In the genomic region with DNA sequence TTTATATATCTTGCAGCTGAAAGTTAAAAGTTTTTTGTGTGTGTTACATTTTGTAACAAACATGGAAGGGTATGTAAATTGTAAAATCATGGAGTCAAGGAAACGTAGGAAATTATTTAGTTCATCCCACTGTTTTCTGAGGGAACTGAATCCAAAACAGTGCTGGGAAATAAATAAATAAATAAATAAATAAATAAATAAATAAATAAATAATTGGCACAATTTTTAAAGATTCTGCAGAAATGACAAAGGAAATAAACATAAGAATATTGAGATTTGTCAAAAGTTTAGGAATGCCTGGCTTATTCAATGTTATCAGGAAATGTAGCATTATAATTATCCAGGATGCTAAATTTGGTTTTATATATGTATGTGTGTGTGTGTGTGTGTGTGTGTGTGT, we compare ENCODE assay signal across 15 cellular contexts.
DNase-seq lines count a peak whose midpoint lies in the region; ATAC-seq and TF ChIP-seq lines count a peak whose summit lies in the region.
"Had no signal": no experiment of that assay in that cellular context is flagged by ENCODE, and none has a peak within 500 bp of the region (broad histone marks: within the 10 kb centered on the region; RNA-seq: fewer than 3 reads in every experiment).

No MANE protein-coding gene starts in this region.

- peak overlapping the region; percentile 32 for H3K4me3 Mint-ChIP-seq in chondrocyte (ENCODE audit: unreplicated experiment)
- H3K4me3 Mint-ChIP-seq in activated CD8-positive, alpha-beta memory T cell treated with anti-CD3 and anti-CD28 coated beads, Interleukin-2, amount 10 ng/mL, durations not matched to agents 7 days and 5 days, result no peak overlapping the region
- H3K4me3 Mint-ChIP-seq: CD4-positive, CD25-positive, alpha-beta regulatory T cell; IgD-negative memory B cell had no signal

- no peaks in the 10 kb centered on the region for H3K9me3 ChIP-seq in HEK293 (ENCODE audit: control insufficient read depth, insufficient read depth, low read depth, low read length)
- H3K9me3 ChIP-seq in sigmoid colon, result no peaks in the 10 kb centered on the region
- no peaks in the 10 kb centered on the region for H3K9me3 ChIP-seq in uterus

- intact Hi-C loops in sigmoid colon (cut with DNase I), result loop anchor here (5.0 kb wide), 3 partner anchors 37 to 203 kb away; no protein-coding TSS in a partner anchor
- intact Hi-C loops in uterus (cut with DNase I; ENCODE audit: low total_unique reads), result no loop called here

- WGBS in sigmoid colon, 2 donors, result 53 to 70% methylated on average over 1 of the region's 1 CpG

- peaks cover 37% of the 10 kb centered on the region for H3K36me3 Mint-ChIP-seq in chondrocyte (ENCODE audit: low read depth)
- no peaks in the 10 kb centered on the region for H3K36me3 Mint-ChIP-seq in activated CD8-positive, alpha-beta memory T cell treated with anti-CD3 and anti-CD28 coated beads, Interleukin-2, amount 10 ng/mL, durations not matched to agents 7 days and 5 days
- H3K36me3 Mint-ChIP-seq: CD4-positive, CD25-positive, alpha-beta regulatory T cell had no signal

- H3K27me3 ChIP-seq in sigmoid colon, result no peaks in the 10 kb centered on the region
- H3K27me3 ChIP-seq in uterus, result no peaks in the 10 kb centered on the region
- H3K27me3 ChIP-seq: BLaER1 treated with 17β-estradiol and CSF1 and Interleukin-3, amounts not matched to agents 10 nM and 100 nM had no signal

- H3K27me3 Mint-ChIP-seq in chondrocyte (ENCODE audit: low read depth), result no peaks in the 10 kb centered on the region
- peaks cover 30% of the 10 kb centered on the region for H3K27me3 Mint-ChIP-seq in activated CD8-positive, alpha-beta memory T cell treated with anti-CD3 and anti-CD28 coated beads, Interleukin-2, amount 10 ng/mL, durations not matched to agents 7 days and 5 days

- no peaks in the 10 kb centered on the region for H3K9me3 Mint-ChIP-seq in chondrocyte (ENCODE audit: low read depth)
- H3K9me3 Mint-ChIP-seq in activated CD8-positive, alpha-beta memory T cell treated with anti-CD3 and anti-CD28 coated beads, Interleukin-2, amount 10 ng/mL, durations not matched to agents 7 days and 5 days (ENCODE audit: low read depth), result peaks cover 9% of the 10 kb centered on the region

- TF ChIP-seq CTCF in HEK293 (tag by site-specific recombination; IDR thresholded peaks at IDR 0.05), result no peak
- no peak for TF ChIP-seq CTCF in chondrocyte (IDR thresholded peaks at IDR 0.05)
- TF ChIP-seq CTCF in sigmoid colon (IDR thresholded peaks at IDR 0.05), result no peak
- no peak for TF ChIP-seq CTCF in uterus (IDR thresholded peaks at IDR 0.05)

- H3K4me1 Mint-ChIP-seq in chondrocyte (ENCODE audit: low read depth), result peaks cover 79% of the 10 kb centered on the region
- H3K4me1 Mint-ChIP-seq in activated CD8-positive, alpha-beta memory T cell treated with anti-CD3 and anti-CD28 coated beads, Interleukin-2, amount 10 ng/mL, durations not matched to agents 7 days and 5 days, result peaks cover 4% of the 10 kb centered on the region

- no peak overlapping the region for H3K27ac ChIP-seq in HEK293 (ENCODE audit: extremely low read depth, low read depth, low read length)
- H3K27ac ChIP-seq in sigmoid colon, result peak overlapping the region in 3 of 4 donors; percentile 79 to 88 (median 80)
- H3K27ac ChIP-seq in uterus, result peak overlapping the region; percentile 81 to 85
- H3K27ac ChIP-seq: BLaER1 treated with 17β-estradiol and CSF1 and Interleukin-3, amounts not matched to agents 10 nM and 100 nM; GM23248 had no signal

- CTCF ChIA-PET in HEK293 (lab: Yijun Ruan, JAX), result interaction anchor here (0.6 kb wide), 1 partner anchor 138 kb away, joined by 3 read pairs; no protein-coding TSS in a partner anchor
- CTCF ChIA-PET in activated CD8-positive, alpha-beta memory T cell treated with anti-CD3 and anti-CD28 coated beads, Interleukin-2, amount 10 ng/mL, durations not matched to agents 7 days and 5 days (lab: Charles Lee), result no interaction called here

- no peak for TF ChIP-seq EP300 in sigmoid colon (IDR thresholded peaks at IDR 0.05)

- no peak for DNase-seq in chondrocyte (ENCODE audit: low spot score)
- DNase-seq in sigmoid colon, result no peak
- DNase-seq in uterus, result no peak
- no peak for DNase-seq in activated CD8-positive, alpha-beta memory T cell treated with anti-CD3 and anti-CD28 coated beads, Interleukin-2, amount 10 ng/mL, durations not matched to agents 7 days and 5 days
- no peak for DNase-seq in SK-N-DZ (ENCODE audit: low spot score)
- DNase-seq: AML-193; Calu3; CD4-positive, CD25-positive, alpha-beta regulatory T cell; DMS 273 treated with DMSO at 0.1 percent for 48 hours; GM23248 had no signal

- H3K36me3 ChIP-seq in HEK293 (ENCODE audit: control insufficient read depth in 2 of 2, insufficient read depth in 1 of 2, low read length in 2 of 2) (no peaks in the 10 kb centered on the region), sigmoid colon (peaks cover 0 to 7% (median 3%) of the 10 kb centered on the region in 4 donors), uterus (no peaks in the 10 kb centered on the region)

- H3K4me3 ChIP-seq in HEK293 (ENCODE audit: low read depth, low read length), result no peak overlapping the region
- H3K4me3 ChIP-seq in sigmoid colon, result no peak overlapping the region
- no peak overlapping the region for H3K4me3 ChIP-seq in uterus
- H3K4me3 ChIP-seq: GM23248 had no signal

- TF ChIP-seq POLR2A in sigmoid colon (IDR thresholded peaks at IDR 0.05) (no peak), uterus (IDR thresholded peaks at IDR 0.05) (no peak)

- POLR2A ChIA-PET in HEK293 (lab: Yijun Ruan, JAX), result no interaction called here

- ATAC-seq in activated CD8-positive, alpha-beta memory T cell treated with anti-CD3 and anti-CD28 coated beads, Interleukin-2, amount 10 ng/mL, durations not matched to agents 7 days and 5 days, result no peak
- no peak for ATAC-seq in GM21367 (IDR thresholded peaks at IDR 0.05; ENCODE audit: unreplicated experiment)
- ATAC-seq: HCT116 had no signal

- H3K4me1 ChIP-seq in HEK293 (ENCODE audit: control insufficient read depth, insufficient read depth, low read length), result peaks cover 13% of the 10 kb centered on the region
- peaks cover 0 to 69% (median 60%) of the 10 kb centered on the region in 4 donors for H3K4me1 ChIP-seq in sigmoid colon
- peaks cover 0 to 4% of the 10 kb centered on the region in 2 donors for H3K4me1 ChIP-seq in uterus

- peak overlapping the region; percentile 83 for H3K27ac Mint-ChIP-seq in chondrocyte (ENCODE audit: unreplicated experiment)
- no peak overlapping the region for H3K27ac Mint-ChIP-seq in activated CD8-positive, alpha-beta memory T cell treated with anti-CD3 and anti-CD28 coated beads, Interleukin-2, amount 10 ng/mL, durations not matched to agents 7 days and 5 days
- H3K27ac Mint-ChIP-seq: CD4-positive, CD25-positive, alpha-beta regulatory T cell; IgD-negative memory B cell had no signal

TF ChIP-seq in HEK293, 187 proteins besides CTCF, POLR2A, EP300 and RAD21 (continues in another document):
- TF ChIP-seq ZNF514 (tag by site-specific recombination; IDR thresholded peaks at IDR 0.05) (peak; percentile 82), ZNF791 (tag by site-specific recombination; IDR thresholded peaks at IDR 0.05) (0 out of 2 replicates have a peak, but pooled peaks have one; percentile 16), ZNF433 (tag by site-specific recombination; IDR thresholded peaks at IDR 0.05; ENCODE audit: low read depth) (peak; percentile 67), ZNF394 (tag by site-specific recombination; IDR thresholded peaks at IDR 0.05; ENCODE audit: borderline replicate concordance) (peak; percentile 98), ZNF16 (tag by site-specific recombination; IDR thresholded peaks at IDR 0.05; ENCODE audit: low read depth) (no peak), FEZF1 (tag by site-specific recombination; IDR thresholded peaks at IDR 0.05) (no peak), ZNF366 (tag by site-specific recombination; conservative IDR thresholded peaks at IDR 0.05) (no peak), ZBTB21 (tag by site-specific recombination; IDR thresholded peaks at IDR 0.05) (peak; percentile 48; the same call in 1 of the 2 replicates), ZNF416 (tag by site-specific recombination; IDR thresholded peaks at IDR 0.05) (no peak), ZFP3 (tag by site-specific recombination; IDR thresholded peaks at IDR 0.05; ENCODE audit: low read depth) (peak; percentile 42; the same call in 1 of the 2 replicates), MZF1 (tag by site-specific recombination; IDR thresholded peaks at IDR 0.05; ENCODE audit: borderline replicate concordance) (peak; percentile 48; the same call in 1 of the 2 replicates), ZNF830 (tag by site-specific recombination; IDR thresholded peaks at IDR 0.05; ENCODE audit: low read depth) (no peak), KLF10 (tag by site-specific recombination; IDR thresholded peaks at IDR 0.05) (no peak), ZNF677 (tag by site-specific recombination; IDR thresholded peaks at IDR 0.05) (no peak), ZNF174 (tag by site-specific recombination; IDR thresholded peaks at IDR 0.05) (no peak), ZNF664 (tag by site-specific recombination; IDR thresholded peaks at IDR 0.05) (peak; percentile 76), RBAK (tag by site-specific recombination; IDR thresholded peaks at IDR 0.05) (peak; percentile 57; the same call in 1 of the 2 replicates)
- TF ChIP-seq, protein P1, sequence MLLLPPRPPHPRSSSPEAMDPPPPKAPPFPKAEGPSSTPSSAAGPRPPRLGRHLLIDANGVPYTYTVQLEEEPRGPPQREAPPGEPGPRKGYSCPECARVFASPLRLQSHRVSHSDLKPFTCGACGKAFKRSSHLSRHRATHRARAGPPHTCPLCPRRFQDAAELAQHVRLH (tag by site-specific recombination; IDR thresholded peaks at IDR 0.05), result peak; percentile 68; the same call in 1 of the 2 replicates
- TF ChIP-seq, protein P2, sequence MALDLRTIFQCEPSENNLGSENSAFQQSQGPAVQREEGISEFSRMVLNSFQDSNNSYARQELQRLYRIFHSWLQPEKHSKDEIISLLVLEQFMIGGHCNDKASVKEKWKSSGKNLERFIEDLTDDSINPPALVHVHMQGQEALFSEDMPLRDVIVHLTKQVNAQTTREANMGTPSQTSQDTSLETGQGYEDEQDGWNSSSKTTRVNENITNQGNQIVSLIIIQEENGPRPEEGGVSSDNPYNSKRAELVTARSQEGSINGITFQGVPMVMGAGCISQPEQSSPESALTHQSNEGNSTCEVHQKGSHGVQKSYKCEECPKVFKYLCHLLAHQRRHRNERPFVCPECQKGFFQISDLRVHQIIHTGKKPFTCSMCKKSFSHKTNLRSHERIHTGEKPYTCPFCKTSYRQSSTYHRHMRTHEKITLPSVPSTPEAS (tag by site-specific recombination; IDR thresholded peaks at IDR 0.05), result 0 out of 2 replicates have a peak, but pooled peaks have one; percentile 28
